21 cellular contexts compared by ENCODE assay signal in genomic region chr2:143152219-143152618, GRCh38. TPM values are rescaled to one million over a fixed set of nuclear protein-coding genes. Genes with fewer than 3 reads are reported as not detected.
A peak's percentile ranks its signal among the peaks of the same experiment; 100 is the strongest.
DNase-seq lines count a peak whose midpoint lies in the region; ATAC-seq and TF ChIP-seq lines count a peak whose summit lies in the region.
"Had no signal": no experiment of that assay in that cellular context is flagged by ENCODE, and none has a peak within 500 bp of the region (broad histone marks: within the 10 kb centered on the region; RNA-seq: fewer than 3 reads in every experiment).

No MANE protein-coding gene starts in this region.

- peak overlapping the region; percentile 25 for H3K4me3 Mint-ChIP-seq in activated CD4-positive, alpha-beta T cell treated with anti-CD3 and anti-CD28 coated beads, Interleukin-2, amount 10 ng/mL, durations not matched to agents 7 days and 5 days
- H3K4me3 Mint-ChIP-seq in activated T-helper 1 cell treated with anti-CD3 and anti-CD28 coated beads, Interleukin-12 subunit alpha, Interleukin-12 subunit beta, Interleukin-2, Interleukin-4 antibody, amounts not matched to agents 30 ng/mL and 10 ng/mL and 1 ng/mL, durations not matched to agents 14 hours and 24 hours and 36 hours = peak overlapping the region; percentile 50
- H3K4me3 Mint-ChIP-seq in naive thymus-derived CD4-positive, alpha-beta T cell = peak overlapping the region; percentile 34 to 82 (median 70)

- POLR2A ChIA-PET in activated CD4-positive, alpha-beta T cell treated with anti-CD3 and anti-CD28 coated beads, Interleukin-2, amount 10 ng/mL, durations not matched to agents 7 days and 5 days (lab: Charles Lee) = no interaction called here
- POLR2A ChIA-PET in naive thymus-derived CD4-positive, alpha-beta T cell (lab: Charles Lee) = interaction anchor here (0.7 to 1.1 kb wide), 4 partner anchors 8 to 26 kb away, joined by 3 to 5 read pairs (median 4); no protein-coding TSS in a partner anchor

- H3K36me3 ChIP-seq in DOHH2 (ENCODE audit: control insufficient read depth, low read length) = peaks cover 25% of the 10 kb centered on the region
- peaks cover 0 to 10% (median 7%) of the 10 kb centered on the region in 3 experiments for H3K36me3 ChIP-seq in naive thymus-derived CD4-positive, alpha-beta T cell (ENCODE audit: control insufficient read depth in 2 of 3, insufficient read depth in 3 of 3, low read length in 3 of 3)
- H3K36me3 ChIP-seq: ascending aorta had no signal

- H3K9me3 Mint-ChIP-seq in activated CD4-positive, alpha-beta T cell treated with anti-CD3 and anti-CD28 coated beads, Interleukin-2, amount 10 ng/mL, durations not matched to agents 7 days and 5 days = no peaks in the 10 kb centered on the region
- no peaks in the 10 kb centered on the region for H3K9me3 Mint-ChIP-seq in activated T-helper 1 cell treated with anti-CD3 and anti-CD28 coated beads, Interleukin-12 subunit alpha, Interleukin-12 subunit beta, Interleukin-2, Interleukin-4 antibody, amounts not matched to agents 30 ng/mL and 10 ng/mL and 1 ng/mL, durations not matched to agents 14 hours and 24 hours and 36 hours
- H3K9me3 Mint-ChIP-seq in naive thymus-derived CD4-positive, alpha-beta T cell = no peaks in the 10 kb centered on the region

- peak overlapping the region; percentile 63 for H3K4me3 ChIP-seq in DOHH2 (ENCODE audit: low read length)
- H3K4me3 ChIP-seq in naive thymus-derived CD4-positive, alpha-beta T cell (ENCODE audit: low read length) = peak overlapping the region; percentile 4
- H3K4me3 ChIP-seq: A549, ascending aorta, BLaER1 had no signal

- H3K4me2 ChIP-seq in DOHH2 (ENCODE audit: low read length) = peak overlapping the region; percentile 76
- H3K4me2 ChIP-seq: A549, BLaER1 had no signal

- H3F3A ChIP-seq in DOHH2 (ENCODE audit: control insufficient read depth, insufficient read depth) = peaks cover 24% of the 10 kb centered on the region

- H3K36me3 Mint-ChIP-seq in activated CD4-positive, alpha-beta T cell treated with anti-CD3 and anti-CD28 coated beads, Interleukin-2, amount 10 ng/mL, durations not matched to agents 7 days and 5 days (ENCODE audit: low read depth) = peaks cover 62% of the 10 kb centered on the region
- peaks cover 33% of the 10 kb centered on the region for H3K36me3 Mint-ChIP-seq in activated T-helper 1 cell treated with anti-CD3 and anti-CD28 coated beads, Interleukin-12 subunit alpha, Interleukin-12 subunit beta, Interleukin-2, Interleukin-4 antibody, amounts not matched to agents 30 ng/mL and 10 ng/mL and 1 ng/mL, durations not matched to agents 14 hours and 24 hours and 36 hours (ENCODE audit: low read depth)
- H3K36me3 Mint-ChIP-seq in naive thymus-derived CD4-positive, alpha-beta T cell = peaks cover 0 to 29% (median 15%) of the 10 kb centered on the region in 5 donors

- H3K79me2 ChIP-seq in DOHH2 (ENCODE audit: control insufficient read depth, low read length) = peaks cover 84% of the 10 kb centered on the region
- H3K79me2 ChIP-seq: parathyroid adenoma had no signal

- peak overlapping the region; percentile 71 for H3K27ac ChIP-seq in DOHH2 (ENCODE audit: low read depth, low read length)
- peak overlapping the region; percentile 63 for H3K27ac ChIP-seq in naive thymus-derived CD4-positive, alpha-beta T cell (ENCODE audit: low read depth, low read length)
- H3K27ac ChIP-seq: A549, ascending aorta, BLaER1, parathyroid adenoma had no signal

- no peaks in the 10 kb centered on the region for H3K27me3 Mint-ChIP-seq in activated CD4-positive, alpha-beta T cell treated with anti-CD3 and anti-CD28 coated beads, Interleukin-2, amount 10 ng/mL, durations not matched to agents 7 days and 5 days
- H3K27me3 Mint-ChIP-seq in activated T-helper 1 cell treated with anti-CD3 and anti-CD28 coated beads, Interleukin-12 subunit alpha, Interleukin-12 subunit beta, Interleukin-2, Interleukin-4 antibody, amounts not matched to agents 30 ng/mL and 10 ng/mL and 1 ng/mL, durations not matched to agents 14 hours and 24 hours and 36 hours (ENCODE audit: insufficient read depth) = no peaks in the 10 kb centered on the region
- no peaks in the 10 kb centered on the region for H3K27me3 Mint-ChIP-seq in naive thymus-derived CD4-positive, alpha-beta T cell

- peaks cover 75% of the 10 kb centered on the region for H3K4me1 Mint-ChIP-seq in activated CD4-positive, alpha-beta T cell treated with anti-CD3 and anti-CD28 coated beads, Interleukin-2, amount 10 ng/mL, durations not matched to agents 7 days and 5 days
- peaks cover 83% of the 10 kb centered on the region for H3K4me1 Mint-ChIP-seq in activated T-helper 1 cell treated with anti-CD3 and anti-CD28 coated beads, Interleukin-12 subunit alpha, Interleukin-12 subunit beta, Interleukin-2, Interleukin-4 antibody, amounts not matched to agents 30 ng/mL and 10 ng/mL and 1 ng/mL, durations not matched to agents 14 hours and 24 hours and 36 hours (ENCODE audit: low read depth)
- peaks cover 62 to 100% (median 91%) of the 10 kb centered on the region in 7 donors for H3K4me1 Mint-ChIP-seq in naive thymus-derived CD4-positive, alpha-beta T cell

- H3K27ac Mint-ChIP-seq in activated CD4-positive, alpha-beta T cell treated with anti-CD3 and anti-CD28 coated beads, Interleukin-2, amount 10 ng/mL, durations not matched to agents 7 days and 5 days = peak overlapping the region; percentile 10
- peak overlapping the region; percentile 77 for H3K27ac Mint-ChIP-seq in activated T-helper 1 cell treated with anti-CD3 and anti-CD28 coated beads, Interleukin-12 subunit alpha, Interleukin-12 subunit beta, Interleukin-2, Interleukin-4 antibody, amounts not matched to agents 30 ng/mL and 10 ng/mL and 1 ng/mL, durations not matched to agents 14 hours and 24 hours and 36 hours
- H3K27ac Mint-ChIP-seq in naive thymus-derived CD4-positive, alpha-beta T cell = peak overlapping the region; percentile 25 to 96 (median 87)

- H3K4me1 ChIP-seq in DOHH2 (ENCODE audit: control insufficient read depth, low read length) = peaks cover 99% of the 10 kb centered on the region
- peaks cover 56 to 67% of the 10 kb centered on the region in 2 donors for H3K4me1 ChIP-seq in naive thymus-derived CD4-positive, alpha-beta T cell (ENCODE audit: control insufficient read depth in 2 of 2, insufficient read depth in 2 of 2, low read length in 2 of 2)
- H3K4me1 ChIP-seq: ascending aorta, parathyroid adenoma had no signal

- no peaks in the 10 kb centered on the region for H4K20me1 ChIP-seq in DOHH2 (ENCODE audit: control insufficient read depth, insufficient read depth, low read depth, low read length)

- no peaks in the 10 kb centered on the region for H3K9me3 ChIP-seq in DOHH2 (ENCODE audit: control insufficient read depth, insufficient read depth, low read length)
- H3K9me3 ChIP-seq in naive thymus-derived CD4-positive, alpha-beta T cell (ENCODE audit: control insufficient read depth in 2 of 3, low read length in 3 of 3) = no peaks in the 10 kb centered on the region
- H3K9me3 ChIP-seq: A549, ascending aorta, BLaER1 had no signal

- CTCF ChIA-PET in activated CD4-positive, alpha-beta T cell treated with anti-CD3 and anti-CD28 coated beads, Interleukin-2, amount 10 ng/mL, durations not matched to agents 7 days and 5 days (lab: Charles Lee) = interaction anchor here (1.1 kb wide), 1 partner anchor 21 kb away, joined by 3 read pairs; no protein-coding TSS in a partner anchor
- CTCF ChIA-PET in naive thymus-derived CD4-positive, alpha-beta T cell (lab: Charles Lee) = interaction anchor here (1.6 to 2.2 kb wide), 2 partner anchors 9 to 41 kb away, joined by 3 to 13 read pairs; no protein-coding TSS in a partner anchor

- intact Hi-C loops in activated T-helper 1 cell treated with anti-CD3 and anti-CD28 coated beads, Interleukin-12 subunit alpha, Interleukin-12 subunit beta, Interleukin-2, Interleukin-4 antibody, amounts not matched to agents 30 ng/mL and 10 ng/mL and 1 ng/mL, durations not matched to agents 14 hours and 24 hours and 36 hours (cut with micrococcal nuclease) = loop anchor here (2.0 kb wide), 1 partner anchor 41 kb away; no protein-coding TSS in a partner anchor
- intact Hi-C loops in naive thymus-derived CD4-positive, alpha-beta T cell (cut with micrococcal nuclease) = loop anchor here in 1 of 2 donors (2.0 kb wide), 1 partner anchor 41 kb away; no protein-coding TSS in a partner anchor

- DNase-seq in activated CD4-positive, alpha-beta T cell treated with anti-CD3 and anti-CD28 coated beads, Interleukin-2, amount 10 ng/mL, durations not matched to agents 7 days and 5 days = no peak
- no peak for DNase-seq in activated CD4-positive, alpha-beta T cell treated with anti-CD3 and anti-CD28 coated beads, Interleukin-2, amount 50 U/mL, for 4 hours
- no peak for DNase-seq in activated T-helper 1 cell treated with anti-CD3 and anti-CD28 coated beads, Interleukin-12 subunit alpha, Interleukin-12 subunit beta, Interleukin-2, Interleukin-4 antibody, amounts not matched to agents 30 ng/mL and 10 ng/mL and 1 ng/mL, durations not matched to agents 14 hours and 24 hours and 36 hours (ENCODE audit: low spot score)
- DNase-seq in naive thymus-derived CD4-positive, alpha-beta T cell = no peak
- DNase-seq in SHP77 treated with DMSO at 0.1 percent for 48 hours (lab: John Stamatoyannopoulos, UW) = no peak
- DNase-seq: activated effector memory CD4-positive, alpha-beta T cell treated with Interleukin-2 at 50 U/mL for 16 hours; central memory CD4-positive, alpha-beta T cell; erythroblast; foreskin melanocyte; GF-D8; kidney glomerular epithelial cell; mammary epithelial cell; MM.1S had no signal

- H3K27me3 ChIP-seq in DOHH2 (ENCODE audit: control insufficient read depth, low read length) = no peaks in the 10 kb centered on the region
- no peaks in the 10 kb centered on the region for H3K27me3 ChIP-seq in naive thymus-derived CD4-positive, alpha-beta T cell (ENCODE audit: control insufficient read depth in 2 of 2, insufficient read depth in 2 of 2, low read length in 2 of 2)
- H3K27me3 ChIP-seq: ascending aorta, BLaER1 had no signal

- ATAC-seq in naive thymus-derived CD4-positive, alpha-beta T cell = peak; percentile 8
- ATAC-seq in HG03432 (IDR thresholded peaks at IDR 0.05; ENCODE audit: unreplicated experiment) (no peak), HG02852 (IDR thresholded peaks at IDR 0.05; ENCODE audit: unreplicated experiment) (no peak)
- ATAC-seq: A549, sciatic nerve had no signal

- no peak for TF ChIP-seq CTCF in DOHH2 (IDR thresholded peaks at IDR 0.05; ENCODE audit: low read depth, low read length, poor library complexity, severe bottlenecking)

- no peaks in the 10 kb centered on the region for H3K9me2 ChIP-seq in DOHH2 (replicated peaks; ENCODE audit: control insufficient read depth, low read length)

RNA-seq across cellular contexts. Expression of gene ARHGAP15, which starts 23.0 kb away (rescaled TPM):
- 100 to 1,000 TPM; 189 to 197 TPM for total RNA-seq in activated CD4-positive, alpha-beta T cell treated with anti-CD3 and anti-CD28 coated beads, Interleukin-2, amount 10 ng/mL, durations not matched to agents 7 days and 5 days
- total RNA-seq in activated T-helper 1 cell treated with anti-CD3 and anti-CD28 coated beads, Interleukin-12 subunit alpha, Interleukin-12 subunit beta, Interleukin-2, Interleukin-4 antibody, amounts not matched to agents 30 ng/mL and 10 ng/mL and 1 ng/mL, durations not matched to agents 14 hours and 24 hours and 36 hours = 64.3 and 65.3 TPM in 2 replicates
- 100 to 1,000 TPM; 164 to 218 (median 183) TPM for total RNA-seq in naive thymus-derived CD4-positive, alpha-beta T cell
- 100 to 1,000 TPM; 306 to 311 TPM for polyA plus RNA-seq in naive thymus-derived CD4-positive, alpha-beta T cell
- total RNA-seq: mammary epithelial cell had no signal
- polyA plus RNA-seq: mammary epithelial cell had no signal

Comparison
In these comparisons a context has a peak if more than half of its experiments do, and no peak if none do; other contexts are left out.
1. H3K27ac Mint-ChIP-seq: peak in every context shown above with its lines; median percentile 87 in naive thymus-derived CD4-positive, alpha-beta T cell; 77 in activated T-helper 1 cell treated with anti-CD3 and anti-CD28 coated beads, Interleukin-12 subunit alpha, Interleukin-12 subunit beta, Interleukin-2, Interleukin-4 antibody, amounts not matched to agents 30 ng/mL and 10 ng/mL and 1 ng/mL, durations not matched to agents 14 hours and 24 hours and 36 hours; 10 in activated CD4-positive, alpha-beta T cell treated with anti-CD3 and anti-CD28 coated beads, Interleukin-2, amount 10 ng/mL, durations not matched to agents 7 days and 5 days.